In genomic region chr9:129567842-129568559, GRCh38 we compare ENCODE assay signal across 8 cellular contexts. TPM values are rescaled to one million over a fixed set of nuclear protein-coding genes. Genes with fewer than 3 reads are reported as not detected.
DNase-seq lines count a peak whose midpoint lies in the region; ATAC-seq and TF ChIP-seq lines count a peak whose summit lies in the region.

No MANE protein-coding gene starts in this region.

- H3K27ac ChIP-seq in left ventricle myocardium inferior (replicated peaks), result peak overlapping the region; percentile 74

- H3K9me3 Mint-ChIP-seq in activated T-helper 17 cell treated with anti-CD3 and anti-CD28 coated beads, Interleukin-2, amount 50 U/mL, for 72 hours, result no peaks in the 10 kb centered on the region
- H3K9me3 Mint-ChIP-seq in progenitor cell of endocrine pancreas (ENCODE audit: low read depth), result no peaks in the 10 kb centered on the region

- no peak for ATAC-seq in activated T-helper 17 cell treated with anti-CD3 and anti-CD28 coated beads, Interleukin-2, amount 50 U/mL, for 72 hours (replicated peaks)
- no peak for ATAC-seq in HG03095 (IDR thresholded peaks at IDR 0.05; ENCODE audit: unreplicated experiment)
- no peak for ATAC-seq in HG03460 (IDR thresholded peaks at IDR 0.05; ENCODE audit: unreplicated experiment)

- no peak overlapping the region for H3K27ac Mint-ChIP-seq in activated T-helper 17 cell treated with anti-CD3 and anti-CD28 coated beads, Interleukin-2, amount 50 U/mL, for 72 hours
- H3K27ac Mint-ChIP-seq in progenitor cell of endocrine pancreas, result peak overlapping the region; percentile 95

- intact Hi-C loops in left ventricle myocardium inferior (cut with micrococcal nuclease), result no loop called here

- peaks cover 8% of the 10 kb centered on the region for H3K27me3 Mint-ChIP-seq in activated T-helper 17 cell treated with anti-CD3 and anti-CD28 coated beads, Interleukin-2, amount 50 U/mL, for 72 hours
- no peaks in the 10 kb centered on the region for H3K27me3 Mint-ChIP-seq in progenitor cell of endocrine pancreas

- TF ChIP-seq CTCF in left ventricle myocardium inferior (IDR thresholded peaks at IDR 0.05; ENCODE audit: borderline replicate concordance) (no peak), progenitor cell of endocrine pancreas (IDR thresholded peaks at IDR 0.05; ENCODE audit: unreplicated experiment) (no peak)

- peak overlapping the region; percentile 70 for H3K4me3 ChIP-seq in left ventricle myocardium inferior

- peaks cover 41% of the 10 kb centered on the region for H3K4me1 ChIP-seq in left ventricle myocardium inferior

- no peaks in the 10 kb centered on the region for H3K36me3 ChIP-seq in left ventricle myocardium inferior

- H3K27me3 ChIP-seq in left ventricle myocardium inferior (ENCODE audit: low read depth), result peaks cover 10% of the 10 kb centered on the region

- H3K9me3 ChIP-seq in left ventricle myocardium inferior (replicated peaks), result no peaks in the 10 kb centered on the region

- H3K4me1 Mint-ChIP-seq in activated T-helper 17 cell treated with anti-CD3 and anti-CD28 coated beads, Interleukin-2, amount 50 U/mL, for 72 hours, result peaks cover 15% of the 10 kb centered on the region
- H3K4me1 Mint-ChIP-seq in progenitor cell of endocrine pancreas (ENCODE audit: low read depth), result peaks cover 30% of the 10 kb centered on the region

- peak overlapping the region; percentile 56 for H3K4me3 Mint-ChIP-seq in activated T-helper 17 cell treated with anti-CD3 and anti-CD28 coated beads, Interleukin-2, amount 50 U/mL, for 72 hours
- peak overlapping the region; percentile 76 for H3K4me3 Mint-ChIP-seq in progenitor cell of endocrine pancreas (ENCODE audit: low read depth)

- DNase-seq in A172 (ENCODE audit: low spot score) (peak; percentile 89), H4 (ENCODE audit: low spot score) (peak; percentile 58), left ventricle myocardium inferior (no peak), progenitor cell of endocrine pancreas (ENCODE audit: low spot score, unreplicated experiment) (peak; percentile 24), mesenteric fat pad (ENCODE audit: low spot score) (no peak)

- H3K36me3 Mint-ChIP-seq in activated T-helper 17 cell treated with anti-CD3 and anti-CD28 coated beads, Interleukin-2, amount 50 U/mL, for 72 hours (ENCODE audit: low read depth), result no peaks in the 10 kb centered on the region
- H3K36me3 Mint-ChIP-seq in progenitor cell of endocrine pancreas (ENCODE audit: insufficient read depth), result no peaks in the 10 kb centered on the region

RNA-seq across cellular contexts. Expression of gene C9orf50, which starts 52.9 kb away (rescaled TPM):
- total RNA-seq in A172 (2014; rRNA removed; shearing (Covaris generic)), result not detected in 2 replicates
- not detected in 2 replicates for total RNA-seq in H4 (2014; rRNA removed; shearing (Covaris generic))
- total RNA-seq in activated T-helper 17 cell treated with anti-CD3 and anti-CD28 coated beads, Interleukin-2, amount 50 U/mL, for 72 hours, result not detected
- total RNA-seq in left ventricle myocardium inferior, result not detected
- 0.27 and 0.43 TPM in 2 replicates for total RNA-seq in progenitor cell of endocrine pancreas
- not detected for total RNA-seq in mesenteric fat pad

RNA-seq across cellular contexts. Expression of gene NTMT1, which starts 58.0 kb away (rescaled TPM):
- 26.9 and 43.8 TPM in 2 replicates for total RNA-seq in A172 (2014; rRNA removed; shearing (Covaris generic))
- 42.0 and 47.8 TPM in 2 replicates for total RNA-seq in H4 (2014; rRNA removed; shearing (Covaris generic))
- 10 to 100 TPM; 27.2 to 61.1 TPM for total RNA-seq in activated T-helper 17 cell treated with anti-CD3 and anti-CD28 coated beads, Interleukin-2, amount 50 U/mL, for 72 hours
- total RNA-seq in left ventricle myocardium inferior (63.4 TPM), progenitor cell of endocrine pancreas (25.9 and 26.8 TPM in 2 replicates), mesenteric fat pad (24.6 TPM)

Comparison
In these comparisons a context has a peak if more than half of its experiments do, and no peak if none do; other contexts are left out.
1. DNase-seq: peak in A172 (single experiment), H4 (single experiment) and progenitor cell of endocrine pancreas (single experiment); none in left ventricle myocardium inferior (single experiment) and mesenteric fat pad (single experiment).